In genomic region chr6:27195547-27195946, GRCh38 we compare ENCODE assay signal across 1 cellular context. TPM values are rescaled to one million over a fixed set of nuclear protein-coding genes. Genes with fewer than 3 reads are reported as not detected.
"Had no signal": no experiment of that assay in that cellular context is flagged by ENCODE, and none has a peak within 500 bp of the region (broad histone marks: within the 10 kb centered on the region; RNA-seq: fewer than 3 reads in every experiment).

No MANE protein-coding gene starts in this region.

RNA-seq across cellular contexts. Expression of gene PRSS16, which starts 52.0 kb away (rescaled TPM):
- total RNA-seq: LHCN-M2 had no signal
